In genomic region chr17:80449194-80449929, GRCh38 we compare ENCODE assay signal across 19 cellular contexts. TPM values are rescaled to one million over a fixed set of nuclear protein-coding genes. Genes with fewer than 3 reads are reported as not detected.
DNase-seq lines count a peak whose midpoint lies in the region; TF ChIP-seq lines count a peak whose summit lies in the region.
"Had no signal": no experiment of that assay in that cellular context is flagged by ENCODE, and none has a peak within 500 bp of the region (broad histone marks: within the 10 kb centered on the region; RNA-seq: fewer than 3 reads in every experiment).

No MANE protein-coding gene starts in this region.

- H3K4me1 ChIP-seq in ascending aorta (peaks cover 4 to 21% of the 10 kb centered on the region in 2 donors), mesenchymal stem cell (ENCODE audit: control insufficient read depth, insufficient read depth, low read depth, low read length) (peaks cover 15% of the 10 kb centered on the region), tibial artery (peaks cover 1 to 23% (median 18%) of the 10 kb centered on the region in 4 donors)

- no peak overlapping the region for H3K23ac ChIP-seq in mesenchymal stem cell (ENCODE audit: low read length in 2 of 2)

- H2BK5ac ChIP-seq in mesenchymal stem cell (ENCODE audit: low read depth, low read length, poor library complexity, severe bottlenecking): no peak overlapping the region

- no peak overlapping the region for H4K8ac ChIP-seq in mesenchymal stem cell (ENCODE audit: low read length)

- H2BK120ac ChIP-seq in mesenchymal stem cell (ENCODE audit: low read depth, low read length): no peak overlapping the region

- H2AFZ ChIP-seq in mesenchymal stem cell (ENCODE audit: low read depth, low read length): no peak overlapping the region

- H3K36me3 ChIP-seq in ascending aorta (no peaks in the 10 kb centered on the region), mesenchymal stem cell (ENCODE audit: control insufficient read depth in 1 of 2, insufficient read depth in 2 of 2, low read depth in 1 of 2, low read length in 2 of 2) (no peaks in the 10 kb centered on the region), tibial artery (no peaks in the 10 kb centered on the region)

- peak overlapping the region in 1 of 2 experiments; percentile 6 for H3K18ac ChIP-seq in mesenchymal stem cell (ENCODE audit: low read depth in 1 of 2, low read length in 2 of 2)

- H3K9me3 ChIP-seq in ascending aorta (no peaks in the 10 kb centered on the region), mesenchymal stem cell (ENCODE audit: control insufficient read depth, low read length) (no peaks in the 10 kb centered on the region), tibial artery (no peaks in the 10 kb centered on the region)

- no peak overlapping the region for H2AK5ac ChIP-seq in mesenchymal stem cell (ENCODE audit: low read length, severe bottlenecking)

- H3K79me1 ChIP-seq in mesenchymal stem cell (replicated peaks; ENCODE audit: low read length, poor library complexity, severe bottlenecking): peaks cover 1% of the 10 kb centered on the region

- H3K27ac ChIP-seq in ascending aorta: peak overlapping the region; percentile 65 to 81
- H3K27ac ChIP-seq in mesenchymal stem cell (ENCODE audit: low read length, poor library complexity, severe bottlenecking): no peak overlapping the region
- H3K27ac ChIP-seq in tibial artery: peak overlapping the region; percentile 38 to 60
- H3K27ac ChIP-seq: 22Rv1, KMS-11 had no signal

- H3K4ac ChIP-seq in mesenchymal stem cell (ENCODE audit: low read depth in 1 of 2, low read length in 2 of 2): no peak overlapping the region

- no peak overlapping the region for H3K4me2 ChIP-seq in mesenchymal stem cell (ENCODE audit: low read length, poor library complexity, severe bottlenecking)
- H3K4me2 ChIP-seq: KMS-11 had no signal

- no peak overlapping the region for H3K9ac ChIP-seq in mesenchymal stem cell (ENCODE audit: low read length)
- H3K9ac ChIP-seq: KMS-11 had no signal

- TF ChIP-seq CTCF in ascending aorta (IDR thresholded peaks at IDR 0.05) (no peak), tibial artery (IDR thresholded peaks at IDR 0.05) (no peak)

- H4K91ac ChIP-seq in mesenchymal stem cell (ENCODE audit: low read length): peak overlapping the region; percentile 9

- H2BK12ac ChIP-seq in mesenchymal stem cell (ENCODE audit: low read length in 2 of 2): peak overlapping the region; percentile 14 to 25

- peak overlapping the region; percentile 44 for H2BK15ac ChIP-seq in mesenchymal stem cell (ENCODE audit: low read depth, poor library complexity, severe bottlenecking)

- 89% methylated on average over 23 of the region's 27 CpGs for WGBS in mesenchymal stem cell

- H3K27me3 ChIP-seq in ascending aorta: no peaks in the 10 kb centered on the region
- H3K27me3 ChIP-seq in mesenchymal stem cell (ENCODE audit: control insufficient read depth in 1 of 2, insufficient read depth in 1 of 2, low read length in 2 of 2): peaks cover 4 to 27% of the 10 kb centered on the region in 2 experiments
- no peaks in the 10 kb centered on the region for H3K27me3 ChIP-seq in tibial artery

- H3K14ac ChIP-seq in mesenchymal stem cell (ENCODE audit: low read length in 2 of 2): no peak overlapping the region

- intact Hi-C loops in ascending aorta (cut with DNase I): no loop called here
- intact Hi-C loops in tibial artery (cut with DNase I; ENCODE audit: low total_unique reads): no loop called here

- DNase-seq in DMS53 (lab: John Stamatoyannopoulos, UW) (peak; percentile 40), DMS53 treated with DMSO at 0.1 percent for 48 hours (lab: John Stamatoyannopoulos, UW; ENCODE audit: unreplicated experiment) (no peak), ascending aorta (ENCODE audit: low spot score in 2 of 2) (no peak), mesenchymal stem cell (no peak), tibial artery (no peak), NCI-H2107 treated with DMSO at 0.1 percent for 48 hours (lab: John Stamatoyannopoulos, UW; ENCODE audit: unreplicated experiment) (no peak)
- DNase-seq in activated CD4-positive, CD25-positive, alpha-beta regulatory T cell (lab: John Stamatoyannopoulos, UW): no peak
- no peak for DNase-seq in stimulated activated CD4-positive, alpha-beta T cell treated with anti-CD3 and anti-CD28 coated beads, Interleukin-12 subunit alpha, Interleukin-12 subunit beta, amount 100 ng/mL, for 4 hours
- DNase-seq: COR-L47, H7, MV-4-11, NCI-H1694 treated with DMSO at 0.1 percent for 48 hours, NCI-H345, NCI-H526, SIG-M5 had no signal

- no peak overlapping the region for H3K4me3 ChIP-seq in ascending aorta
- no peak overlapping the region for H3K4me3 ChIP-seq in mesenchymal stem cell (ENCODE audit: insufficient read depth in 1 of 2, low read depth in 1 of 2, low read length in 2 of 2)
- H3K4me3 ChIP-seq in tibial artery: no peak overlapping the region

RNA-seq across cellular contexts. Expression of gene NPTX1, which starts 27.0 kb away (rescaled TPM):
- total RNA-seq in ascending aorta: not detected
- polyA plus RNA-seq in mesenchymal stem cell (2013, experiment 1 of 2): 1.3 TPM
- 1.5 TPM for polyA plus RNA-seq in mesenchymal stem cell (2013, experiment 2 of 2)
- total RNA-seq: HepG2 had no signal
- polyA plus RNA-seq: CD14-positive monocyte had no signal

RNA-seq across cellular contexts. Expression of gene ENDOV, which starts 34.4 kb away (rescaled TPM):
- total RNA-seq in ascending aorta: 18.0 TPM
- 13.7 TPM for polyA plus RNA-seq in mesenchymal stem cell (2013, experiment 1 of 2)
- polyA plus RNA-seq in mesenchymal stem cell (2013, experiment 2 of 2): 12.8 TPM
